Comparison of ENCODE assay signal across 10 cellular contexts in genomic region chr10:95480102-95480900, GRCh38.
A peak's percentile ranks its signal among the peaks of the same experiment; 100 is the strongest.
DNase-seq lines count a peak whose midpoint lies in the region; ATAC-seq, FAIRE-seq and TF ChIP-seq lines count a peak whose summit lies in the region.
"Had no signal": no experiment of that assay in that cellular context is flagged by ENCODE, and none has a peak within 500 bp of the region (broad histone marks: within the 10 kb centered on the region; RNA-seq: fewer than 3 reads in every experiment).

No MANE protein-coding gene starts in this region.

- no peak for TF ChIP-seq RAD21 in HepG2 (CRISPR knock-in tag; IDR thresholded peaks at IDR 0.05)

- no peaks in the 10 kb centered on the region for H3K36me3 ChIP-seq in HUES48 (ENCODE audit: control insufficient read depth, insufficient read depth, low read length)
- peaks cover 0 to 7% of the 10 kb centered on the region in 2 experiments; a peak in 3 of 5 replicates for H3K36me3 ChIP-seq in HepG2 (replicated peaks in 1 of 2; ENCODE audit: control insufficient read depth in 1 of 2, insufficient read depth in 2 of 2, low read length in 2 of 2)
- no peaks in the 10 kb centered on the region for H3K36me3 ChIP-seq in smooth muscle cell (ENCODE audit: low read depth)

- CTCF ChIA-PET in HepG2 (lab: Yijun Ruan, JAX; ENCODE audit: low intra/inter-chr PET ratio, low total read pairs) = no interaction called here

- H3K4me1 ChIP-seq in HUES48 (ENCODE audit: control insufficient read depth, insufficient read depth, low read length) = peaks cover 43% of the 10 kb centered on the region
- peaks cover 85% of the 10 kb centered on the region for H3K4me1 ChIP-seq in HepG2 (ENCODE audit: insufficient read depth, low read length)
- peaks cover 23% of the 10 kb centered on the region for H3K4me1 ChIP-seq in smooth muscle cell (ENCODE audit: low read depth)

- H3K4me3 ChIP-seq in HUES48 (ENCODE audit: low read depth, low read length) = no peak overlapping the region
- no peak overlapping the region; a peak in 1 of 6 replicates for H3K4me3 ChIP-seq in HepG2 (replicated peaks in 1 of 3; ENCODE audit: insufficient read depth in 1 of 3, low read depth in 2 of 3, low read length in 3 of 3)
- H3K4me3 ChIP-seq in smooth muscle cell = no peak overlapping the region

- peaks cover 7% of the 10 kb centered on the region for H3F3A ChIP-seq in smooth muscle cell (ENCODE audit: low read depth)

- no peaks in the 10 kb centered on the region for H3K9me3 ChIP-seq in HUES48 (ENCODE audit: control insufficient read depth, insufficient read depth, low read length)
- no peaks in the 10 kb centered on the region for H3K9me3 ChIP-seq in HepG2 (ENCODE audit: low read length)
- no peaks in the 10 kb centered on the region for H3K9me3 ChIP-seq in smooth muscle cell (replicated peaks; ENCODE audit: low read depth)

- H4K20me1 ChIP-seq in HepG2 (ENCODE audit: insufficient read depth, low read length) (no peaks in the 10 kb centered on the region), smooth muscle cell (ENCODE audit: low read depth) (no peaks in the 10 kb centered on the region)

- peak overlapping the region; percentile 79 for H3K27ac ChIP-seq in HUES48 (ENCODE audit: low read depth, low read length)
- peak overlapping the region; percentile 52 for H3K27ac ChIP-seq in HepG2 (ENCODE audit: extremely low read length, insufficient read depth, low read length)
- H3K27ac ChIP-seq in smooth muscle cell (ENCODE audit: low read depth) = peak overlapping the region; percentile 74

- TF ChIP-seq EP300 in HepG2 (IDR thresholded peaks at IDR 0.05; ENCODE audit: low read depth in 2 of 2, low read length in 2 of 2) (no peak), HepG2 (CRISPR knock-in tag; IDR thresholded peaks at IDR 0.05; ENCODE audit: borderline replicate concordance) (no peak)

- DNase-seq in dermis microvascular lymphatic vessel endothelial cell (ENCODE audit: low read depth in 2 of 2) = peak; percentile 83 to 97
- DNase-seq in HepG2 (ENCODE audit: low spot score) = no peak
- no peak for DNase-seq in smooth muscle cell (lab: John Stamatoyannopoulos, UW; ENCODE audit: unreplicated experiment)
- no peak for DNase-seq in HK-2 (ENCODE audit: unreplicated experiment)
- DNase-seq in hepatic stellate cell (ENCODE audit: low spot score) = no peak
- no peak for DNase-seq in SHP77 treated with DMSO at 0.1 percent for 48 hours (lab: John Stamatoyannopoulos, UW)
- DNase-seq: CD4-positive, alpha-beta T cell; NCI-H1417 treated with DMSO at 0.1 percent for 48 hours had no signal

- no peak for TF ChIP-seq POLR2A in HepG2 (IDR thresholded peaks at IDR 0.05; ENCODE audit: insufficient read depth in 1 of 2, low read depth in 2 of 2, low read length in 2 of 2)

- H2AFZ ChIP-seq in HepG2 (ENCODE audit: low read length) (no peak overlapping the region), smooth muscle cell (ENCODE audit: low read depth) (no peak overlapping the region)

- H3K9ac ChIP-seq in HUES48 (ENCODE audit: low read depth, low read length) (peak overlapping the region; percentile 9; the same call in 1 of the 2 replicates), HepG2 (ENCODE audit: insufficient read depth, low read depth, low read length) (peak overlapping the region; percentile 3; the same call in 1 of the 2 replicates), smooth muscle cell (ENCODE audit: low read depth) (peak overlapping the region; percentile 45)

- WGBS in HepG2 (ENCODE audit: low lambda C conversion rate) = 82% methylated on average over 11 of the region's 11 CpGs
- WGBS in smooth muscle cell (ENCODE audit: low lambda C conversion rate) = 45% methylated on average over 11 of the region's 11 CpGs

- H3K4me2 ChIP-seq in HepG2 (ENCODE audit: low read depth, low read length) (peak overlapping the region; percentile 12; the same call in 1 of the 2 replicates), smooth muscle cell (peak overlapping the region; percentile 56)

- no TSS peak for BruUV-seq in HepG2 (replicated peaks; lab: Mats Ljungman, UMichigan)

- ATAC-seq in HepG2 (no peak), GM18511 (IDR thresholded peaks at IDR 0.05; ENCODE audit: unreplicated experiment) (no peak)

- H3K79me2 ChIP-seq in HepG2 (ENCODE audit: insufficient read depth, low read length) (peaks cover 28% of the 10 kb centered on the region), smooth muscle cell (ENCODE audit: low read depth) (no peaks in the 10 kb centered on the region)

- no peak for FAIRE-seq in HepG2 (lab: Jason Lieb, UNC)

- no peak for TF ChIP-seq CTCF in HepG2 (CRISPR knock-in tag; IDR thresholded peaks at IDR 0.05)
- TF ChIP-seq CTCF in smooth muscle cell (IDR thresholded peaks at IDR 0.05; ENCODE audit: borderline replicate concordance, insufficient read depth, poor library complexity, severe bottlenecking) = no peak

- in situ Hi-C loops in HepG2 (cut with HindIII; ENCODE audit: extremely low pct_ligation_motif_present, low pct_unique_long_range_greater_than_20kb) = no loop called here

- H3K27me3 ChIP-seq in HUES48 (ENCODE audit: control insufficient read depth, insufficient read depth, low read length) (no peaks in the 10 kb centered on the region), HepG2 (ENCODE audit: control insufficient read depth in 1 of 2, insufficient read depth in 2 of 2, low read length in 2 of 2) (no peaks in the 10 kb centered on the region), smooth muscle cell (ENCODE audit: low read depth) (no peaks in the 10 kb centered on the region)

- intact Hi-C loops in HepG2 (cut with micrococcal nuclease; ENCODE audit: unreplicated experiment) = no loop called here

- POLR2A ChIA-PET in HepG2 (lab: Yijun Ruan, JAX) = interaction anchor here (1.0 to 1.9 kb wide), 4 partner anchors 10 to 23 kb away, joined by 3 to 7 read pairs (median 6); no protein-coding TSS in a partner anchor

TF ChIP-seq in HepG2, 621 proteins besides CTCF, POLR2A, EP300 and RAD21 (continues in another document):
- TF ChIP-seq ZBTB33 (CRISPR knock-in tag; IDR thresholded peaks at IDR 0.05) (no peak), ATF7 (IDR thresholded peaks at IDR 0.05) (no peak), ATF7 (CRISPR knock-in tag; IDR thresholded peaks at IDR 0.05) (no peak), ZNF569 (CRISPR knock-in tag; IDR thresholded peaks at IDR 0.05; ENCODE audit: borderline replicate concordance) (no peak), ZNF7 (CRISPR knock-in tag; IDR thresholded peaks at IDR 0.05) (no peak), HMGXB3 (CRISPR knock-in tag; IDR thresholded peaks at IDR 0.05; ENCODE audit: borderline replicate concordance) (no peak), GATAD2A (CRISPR knock-in tag; IDR thresholded peaks at IDR 0.05) (0 out of 2 replicates have a peak, but pooled peaks have one; percentile 28), FOXP1 (IDR thresholded peaks at IDR 0.05) (no peak), FOXP1 (CRISPR knock-in tag; IDR thresholded peaks at IDR 0.05) (0 out of 2 replicates have a peak, but pooled peaks have one; percentile 20), KLF12 (CRISPR knock-in tag; IDR thresholded peaks at IDR 0.05; ENCODE audit: borderline replicate concordance) (no peak), U2AF2 (IDR thresholded peaks at IDR 0.05; ENCODE audit: low read depth, low read length) (no peak), CENPX (CRISPR knock-in tag; IDR thresholded peaks at IDR 0.05) (no peak), KLF15 (CRISPR knock-in tag; IDR thresholded peaks at IDR 0.05; ENCODE audit: borderline replicate concordance) (no peak), FOXA3 (CRISPR knock-in tag; IDR thresholded peaks at IDR 0.05) (peak; percentile 29; the same call in 1 of the 2 replicates), RCOR2 (CRISPR knock-in tag; IDR thresholded peaks at IDR 0.05) (0 out of 2 replicates have a peak, but pooled peaks have one; percentile 6)

Comparison
In these comparisons a context has a peak if more than half of its experiments do, and no peak if none do; other contexts are left out.
1. DNase-seq: peak in dermis microvascular lymphatic vessel endothelial cell (2 of 2); none in HepG2 (single experiment), smooth muscle cell (single experiment), HK-2 (single experiment), hepatic stellate cell (single experiment) and SHP77 treated with DMSO at 0.1 percent for 48 hours (single experiment).
2. Peak in every context shown above with its lines, with median percentiles within 50 percentile points of each other: H3K27ac ChIP-seq and H3K9ac ChIP-seq.